Comparison of ENCODE assay signal across 6 cellular contexts in the genomic region with DNA sequence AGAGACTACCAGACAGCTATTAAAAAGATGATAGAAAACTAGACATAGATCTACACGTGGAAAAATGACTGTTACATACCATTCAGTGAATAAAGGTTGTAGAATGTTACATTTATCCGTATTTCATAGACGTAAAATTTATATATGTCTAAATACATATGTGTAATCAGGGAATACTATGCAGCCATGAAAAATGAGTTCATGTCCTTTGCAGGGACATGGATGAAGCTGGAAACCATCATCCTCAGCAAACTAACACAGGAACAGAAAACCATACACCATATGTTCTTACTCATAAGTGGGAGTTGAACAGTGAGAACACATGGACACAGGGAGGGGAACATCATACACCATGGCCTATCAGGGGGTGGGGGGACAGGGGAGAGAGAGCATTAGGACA. TPM values are rescaled to one million over a fixed set of nuclear protein-coding genes. Genes with fewer than 3 reads are reported as not detected.
"Had no signal": no experiment of that assay in that cellular context is flagged by ENCODE, and none has a peak within 500 bp of the region (broad histone marks: within the 10 kb centered on the region; RNA-seq: fewer than 3 reads in every experiment).

No MANE protein-coding gene starts in this region.

RNA-seq across cellular contexts. Expression of a gene that starts 10.1 kb away (rescaled TPM):
- total RNA-seq: GM23248, GM23338, H1, H4, H9, HFFc6 had no signal
- polyA plus RNA-seq: GM23248, H1 had no signal
